In the genomic region with DNA sequence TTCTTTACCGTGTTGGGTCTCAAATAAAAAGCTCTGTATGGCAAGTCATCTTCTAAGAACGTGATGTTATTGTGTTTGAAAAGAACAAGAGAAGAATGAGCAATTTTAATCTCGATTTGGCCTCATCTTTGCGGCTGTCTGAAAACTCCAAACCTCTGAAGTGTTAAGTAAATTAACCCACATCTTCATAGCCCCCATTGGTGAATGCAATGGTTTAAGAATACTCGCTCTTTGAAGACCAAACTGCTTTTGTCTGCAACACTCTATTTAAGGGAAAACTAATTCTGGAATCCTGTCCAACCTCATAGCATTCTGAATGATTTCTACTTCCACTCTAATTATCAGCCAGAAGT, we compare ENCODE assay signal across 8 cellular contexts. TPM values are rescaled to one million over a fixed set of nuclear protein-coding genes. Genes with fewer than 3 reads are reported as not detected.
DNase-seq lines count a peak whose midpoint lies in the region; ATAC-seq, FAIRE-seq and TF ChIP-seq lines count a peak whose summit lies in the region.

No MANE protein-coding gene starts in this region.

- H3K27ac ChIP-seq in astrocyte (ENCODE audit: low read depth, low read length), result peak overlapping the region; percentile 64

- H3K27me3 Mint-ChIP-seq in Caco-2 (ENCODE audit: insufficient read depth, unreplicated experiment) (peaks cover 8% of the 10 kb centered on the region), astrocyte (ENCODE audit: low read depth, unreplicated experiment) (no peaks in the 10 kb centered on the region), naive B cell (no peaks in the 10 kb centered on the region)

- H3K9ac ChIP-seq in astrocyte (ENCODE audit: low read length), result peak overlapping the region; percentile 79

- H4K20me1 ChIP-seq in astrocyte (ENCODE audit: insufficient read depth, low read length), result no peaks in the 10 kb centered on the region

- peak overlapping the region; percentile 83 for H2AFZ ChIP-seq in astrocyte (ENCODE audit: low read depth, low read length)

- intact Hi-C loops in Caco-2 (cut with micrococcal nuclease; ENCODE audit: unreplicated experiment), result loop anchor here (1.0 to 10.0 kb wide), 5 partner anchors 87 to 424 kb away; no protein-coding TSS in a partner anchor

- H3K4me1 Mint-ChIP-seq in Caco-2 (ENCODE audit: low read depth, unreplicated experiment) (no peaks in the 10 kb centered on the region), astrocyte (ENCODE audit: low read depth, unreplicated experiment) (peaks cover 4% of the 10 kb centered on the region), naive B cell (peaks cover 0 to 9% (median 8%) of the 10 kb centered on the region in 3 donors)

- no peaks in the 10 kb centered on the region for H3K79me2 ChIP-seq in astrocyte (ENCODE audit: insufficient read depth, low read length)

- peak overlapping the region; percentile 85 for H3K4me2 ChIP-seq in astrocyte (ENCODE audit: low read length)

- CTCF ChIA-PET in Caco-2 (lab: Charles Lee), result interaction anchor here (1.2 to 2.0 kb wide), 4 partner anchors 86 to 432 kb away, joined by 3 to 16 read pairs (median 12); partner anchors contain the start of gene MYCBP2

- TF ChIP-seq CTCF in Caco-2 (IDR thresholded peaks at IDR 0.05; ENCODE audit: insufficient read depth in 1 of 2, low read depth in 1 of 2, low read length in 1 of 2, severe bottlenecking in 1 of 2, unreplicated experiment in 1 of 2) (no peak), astrocyte (IDR thresholded peaks at IDR 0.05; ENCODE audit: insufficient read depth, low read depth, low read length) (no peak)

- H3K9me3 ChIP-seq in Caco-2 (no peaks in the 10 kb centered on the region), astrocyte (ENCODE audit: insufficient read depth, low read depth, low read length) (no peaks in the 10 kb centered on the region)

- H3K4me3 Mint-ChIP-seq in Caco-2 (ENCODE audit: unreplicated experiment) (peak overlapping the region; percentile 71), astrocyte (ENCODE audit: unreplicated experiment) (peak overlapping the region; percentile 82), naive B cell (peak overlapping the region; percentile 64 to 98 (median 90))

- H3K36me3 Mint-ChIP-seq in Caco-2 (ENCODE audit: insufficient read depth, unreplicated experiment) (no peaks in the 10 kb centered on the region), astrocyte (ENCODE audit: low read depth, unreplicated experiment) (no peaks in the 10 kb centered on the region), naive B cell (peaks cover 0 to 6% of the 10 kb centered on the region in 2 donors)

- peak; percentile 11 for ATAC-seq in HG02798 (IDR thresholded peaks at IDR 0.05; ENCODE audit: poor library complexity, unreplicated experiment)
- ATAC-seq in naive B cell (ENCODE audit: low read depth in 2 of 2), result peak in 1 of 2 donors; percentile 19
- no peak for ATAC-seq in GM21423 (IDR thresholded peaks at IDR 0.05; ENCODE audit: unreplicated experiment)

- no peak overlapping the region for H3K27ac Mint-ChIP-seq in Caco-2 (ENCODE audit: unreplicated experiment)
- peak overlapping the region; percentile 92 for H3K27ac Mint-ChIP-seq in astrocyte (ENCODE audit: unreplicated experiment)
- H3K27ac Mint-ChIP-seq in naive B cell, result peak overlapping the region in 3 of 6 donors; percentile 67 to 77 (median 76)

- DNase-seq in Caco-2 (no peak), astrocyte (ENCODE audit: low read depth) (no peak), naive B cell (no peak), NCI-H69 (lab: John Stamatoyannopoulos, UW) (no peak), HTR-8/SVneo (ENCODE audit: insufficient read length, low spot score) (no peak), NCI-H526 (lab: John Stamatoyannopoulos, UW) (no peak)

- H3K36me3 ChIP-seq in Caco-2 (ENCODE audit: control insufficient read depth, insufficient read depth, low read length) (no peaks in the 10 kb centered on the region), astrocyte (ENCODE audit: insufficient read depth, low read length) (no peaks in the 10 kb centered on the region)

- H3K9me3 Mint-ChIP-seq in Caco-2 (ENCODE audit: unreplicated experiment), result no peaks in the 10 kb centered on the region
- no peaks in the 10 kb centered on the region for H3K9me3 Mint-ChIP-seq in astrocyte (ENCODE audit: unreplicated experiment)
- H3K9me3 Mint-ChIP-seq in naive B cell, result peaks cover 0 to 5% (median 0%) of the 10 kb centered on the region in 7 donors

- FAIRE-seq in astrocyte (lab: Jason Lieb, UNC), result no peak
- FAIRE-seq in HTR-8/SVneo (lab: Jason Lieb, UNC), result no peak

- POLR2A ChIA-PET in Caco-2 (lab: Charles Lee), result no interaction called here

- no TSS peak for BruUV-seq in Caco-2 (replicated peaks; lab: Mats Ljungman, UMichigan)

- H3K4me3 ChIP-seq in Caco-2 (ENCODE audit: low read depth, low read length) (no peak overlapping the region), astrocyte (ENCODE audit: insufficient read depth, low read depth, low read length) (peak overlapping the region; percentile 70)

- H3K27me3 ChIP-seq in Caco-2 (replicated peaks; ENCODE audit: control insufficient read depth, insufficient read depth, low read length), result no peaks in the 10 kb centered on the region
- no peaks in the 10 kb centered on the region for H3K27me3 ChIP-seq in astrocyte (ENCODE audit: insufficient read depth, low read length)

- H3K4me1 ChIP-seq in Caco-2 (0 out of 2 replicates have a peak, but pooled peaks cover 4% of the 10 kb centered on the region), astrocyte (ENCODE audit: insufficient read depth, low read length) (no peaks in the 10 kb centered on the region)

RNA-seq across cellular contexts. Expression of gene SCEL, which starts 56.9 kb away (rescaled TPM):
- 2.8 and 3.5 TPM in 2 replicates for total RNA-seq in Caco-2 (2022)
- 0.27 TPM in 1 of 2 replicates, not detected in the other for total RNA-seq in astrocyte
- not detected for polyA plus RNA-seq in naive B cell (ENCODE audit: low read depth in 6 of 6)
